Comparison of ENCODE assay signal across 31 cellular contexts in the genomic region with DNA sequence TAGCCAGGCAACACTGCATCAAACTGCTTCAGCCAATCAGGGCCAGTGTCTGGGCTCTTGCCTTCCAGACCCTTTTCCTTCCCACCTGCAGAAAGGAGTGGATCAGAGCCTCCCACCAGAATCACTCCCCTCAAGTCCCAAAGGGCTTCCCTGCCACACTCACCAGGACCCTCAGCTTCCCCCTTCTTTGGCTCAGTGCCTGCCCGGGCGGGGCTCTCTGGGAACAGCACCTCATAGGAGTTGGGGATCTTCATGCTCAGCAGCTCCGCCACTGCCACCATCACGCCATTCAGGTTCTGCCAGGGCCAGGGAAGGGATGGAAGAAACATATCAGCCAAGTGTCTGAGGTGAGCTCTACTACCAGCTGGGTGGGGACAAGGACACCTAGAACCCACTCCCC. TPM values are rescaled to one million over a fixed set of nuclear protein-coding genes. Genes with fewer than 3 reads are reported as not detected.
DNase-seq lines count a peak whose midpoint lies in the region; ATAC-seq, FAIRE-seq and TF ChIP-seq lines count a peak whose summit lies in the region.
"Had no signal": no experiment of that assay in that cellular context is flagged by ENCODE, and none has a peak within 500 bp of the region (broad histone marks: within the 10 kb centered on the region; RNA-seq: fewer than 3 reads in every experiment).

No MANE protein-coding gene starts in this region.

- H3K27ac ChIP-seq in osteoblast (ENCODE audit: low read depth, low read length) = no peak overlapping the region
- H3K27ac ChIP-seq: adrenal gland, right lobe of liver, upper lobe of right lung had no signal

- H3K4me2 ChIP-seq in osteoblast (ENCODE audit: insufficient read depth, low read length) = no peak overlapping the region

- no peaks in the 10 kb centered on the region for H3K9me3 ChIP-seq in osteoblast (ENCODE audit: low read depth, low read length)
- H3K9me3 ChIP-seq: adrenal gland, BE2C, Caco-2, right lobe of liver, upper lobe of right lung had no signal

- peaks cover 6% of the 10 kb centered on the region for H3K4me1 Mint-ChIP-seq in activated T-cell treated with anti-CD3 and anti-CD28 coated beads, Interleukin-2, amount 50 U/mL, for 24 hours (ENCODE audit: low read depth)
- H3K4me1 Mint-ChIP-seq in chondrocyte (ENCODE audit: low read depth) = no peaks in the 10 kb centered on the region

- no peaks in the 10 kb centered on the region for H3K27me3 ChIP-seq in osteoblast (ENCODE audit: insufficient read depth, low read length)
- H3K27me3 ChIP-seq: adrenal gland, BE2C, right lobe of liver, upper lobe of right lung had no signal

- H4K20me1 ChIP-seq in osteoblast (ENCODE audit: insufficient read depth, low read length) = peaks cover 13% of the 10 kb centered on the region

- H3K36me3 ChIP-seq in osteoblast (ENCODE audit: insufficient read depth, low read length) = peaks cover 92% of the 10 kb centered on the region

- H3K27me3 Mint-ChIP-seq in activated T-cell treated with anti-CD3 and anti-CD28 coated beads, Interleukin-2, amount 50 U/mL, for 24 hours = no peaks in the 10 kb centered on the region
- no peaks in the 10 kb centered on the region for H3K27me3 Mint-ChIP-seq in chondrocyte (ENCODE audit: low read depth)
- H3K27me3 Mint-ChIP-seq: progenitor cell of endocrine pancreas had no signal

- H3K4me1 ChIP-seq in osteoblast (ENCODE audit: insufficient read depth, low read length) = no peaks in the 10 kb centered on the region
- H3K4me1 ChIP-seq: adrenal gland, BE2C, Caco-2, right lobe of liver had no signal

- no peak overlapping the region for H2AFZ ChIP-seq in osteoblast (ENCODE audit: low read length)

- no peak overlapping the region for H3K4me3 Mint-ChIP-seq in activated T-cell treated with anti-CD3 and anti-CD28 coated beads, Interleukin-2, amount 50 U/mL, for 24 hours
- no peak overlapping the region for H3K4me3 Mint-ChIP-seq in chondrocyte (ENCODE audit: unreplicated experiment)

- no peak for DNase-seq in activated T-cell treated with anti-CD3 and anti-CD28 coated beads, Interleukin-2, amount 50 U/mL, for 24 hours
- DNase-seq in activated T-cell treated with anti-CD3 and anti-CD28 coated beads, Interleukin-2, amount 50 U/mL, for 48 hours = no peak
- DNase-seq in D721Med (ENCODE audit: insufficient read length, low spot score) (peak; percentile 17), chondrocyte (ENCODE audit: low spot score) (peak; percentile 65), osteoblast (ENCODE audit: insufficient read length, low spot score, missing footprints) (peak; percentile 85), H4 (ENCODE audit: low spot score) (no peak), dedifferentiated amniotic fluid mesenchymal stem cell (ENCODE audit: extremely low spot score) (no peak)
- DNase-seq: ACHN; activated CD4-positive, CD25-positive, alpha-beta regulatory T cell treated with anti-CD3 and anti-CD28 coated beads, Interleukin-2, amount 50 U/mL, for 72 hours; BE2C; Caco-2; DND-41; effector CD8-positive, alpha-beta T cell; erythroblast; kidney glomerular epithelial cell; NCI-H1436 treated with DMSO at 0.1 percent for 48 hours; NCI-H82; right lobe of liver; stimulated activated CD4-positive, alpha-beta T cell treated with anti-CD3 and anti-CD28 coated beads, Interleukin-12 subunit alpha, Interleukin-12 subunit beta, amount 100 ng/mL, for 4 hours; stimulated activated CD4-positive, alpha-beta T cell treated with anti-CD3 and anti-CD28 coated beads, Interleukin-4, amount 100 ng/mL, for 1 hour; substantia nigra; upper lobe of right lung had no signal

- peaks cover 13% of the 10 kb centered on the region for H3K79me2 ChIP-seq in osteoblast (ENCODE audit: insufficient read depth, low read length)

- no peak for FAIRE-seq in D721Med (lab: Jason Lieb, UNC)

- no peak overlapping the region for H3K4me3 ChIP-seq in osteoblast (ENCODE audit: insufficient read depth, low read length)
- H3K4me3 ChIP-seq: adrenal gland, lung, right lobe of liver, upper lobe of right lung had no signal

- no peak for ATAC-seq in HG03354 (IDR thresholded peaks at IDR 0.05; ENCODE audit: poor library complexity, severe bottlenecking, unreplicated experiment)
- ATAC-seq: HCT116, right lobe of liver, upper lobe of right lung had no signal

- H3K9me3 Mint-ChIP-seq in activated T-cell treated with anti-CD3 and anti-CD28 coated beads, Interleukin-2, amount 50 U/mL, for 24 hours = no peaks in the 10 kb centered on the region
- no peaks in the 10 kb centered on the region for H3K9me3 Mint-ChIP-seq in chondrocyte (ENCODE audit: low read depth)
- H3K9me3 Mint-ChIP-seq: activated T-helper 2 cell treated with anti-CD3 and anti-CD28 coated beads, Interferon-gamma antibody, Interleukin-2, Interleukin-4, amounts not matched to agents 10 μg/mL and 5 μg/mL and 100 μg/mL, durations not matched to agents 14 hours and 24 hours and 36 hours had no signal

- peaks cover 94% of the 10 kb centered on the region for H3K36me3 Mint-ChIP-seq in activated T-cell treated with anti-CD3 and anti-CD28 coated beads, Interleukin-2, amount 50 U/mL, for 24 hours (ENCODE audit: low read depth)
- H3K36me3 Mint-ChIP-seq in chondrocyte (ENCODE audit: low read depth) = peaks cover 28% of the 10 kb centered on the region

- no peak for TF ChIP-seq CTCF in D721Med (IDR thresholded peaks at IDR 0.05; ENCODE audit: insufficient read depth, missing control alignments)
- TF ChIP-seq CTCF in chondrocyte (IDR thresholded peaks at IDR 0.05) = no peak
- no peak for TF ChIP-seq CTCF in osteoblast (IDR thresholded peaks at IDR 0.05; ENCODE audit: extremely low read depth, low read depth, low read length)

- H3K27ac Mint-ChIP-seq in activated T-cell treated with anti-CD3 and anti-CD28 coated beads, Interleukin-2, amount 50 U/mL, for 24 hours = peak overlapping the region; percentile 44
- no peak overlapping the region for H3K27ac Mint-ChIP-seq in chondrocyte (ENCODE audit: unreplicated experiment)
- H3K27ac Mint-ChIP-seq: activated T-helper 2 cell treated with anti-CD3 and anti-CD28 coated beads, Interferon-gamma antibody, Interleukin-2, Interleukin-4, amounts not matched to agents 10 μg/mL and 5 μg/mL and 100 μg/mL, durations not matched to agents 14 hours and 24 hours and 36 hours; progenitor cell of endocrine pancreas had no signal

RNA-seq across cellular contexts. Expression of a gene that starts 9.3 kb away (rescaled TPM):
- total RNA-seq in chondrocyte (61.5 to 77.1 TPM (median 61.7 TPM) in 3 replicates), osteoblast (81.3 and 89.0 TPM in 2 replicates)
- 94.4 and 105 TPM in 2 replicates for total RNA-seq in H4 (2014; rRNA removed; shearing (Covaris generic))

RNA-seq across cellular contexts. Expression of a gene that starts 28.7 kb away (rescaled TPM):
- total RNA-seq in chondrocyte = 0.10 to 0.74 TPM (median 0.72 TPM) in 3 replicates
- total RNA-seq in osteoblast = under 0.01 and 0.29 TPM in 2 replicates
- total RNA-seq in H4 (2014; rRNA removed; shearing (Covaris generic)) = 0.06 and 0.14 TPM in 2 replicates
- total RNA-seq: RPMI7951, upper lobe of right lung had no signal

RNA-seq across cellular contexts. Expression of a gene that starts 32.7 kb away (rescaled TPM):
- total RNA-seq in chondrocyte (65.4 to 73.8 TPM (median 70.7 TPM) in 3 replicates), osteoblast (24.6 and 28.6 TPM in 2 replicates)
- 6.9 and 9.4 TPM in 2 replicates for total RNA-seq in H4 (2014; rRNA removed; shearing (Covaris generic))

RNA-seq across cellular contexts. Expression of a gene that starts 41.9 kb away (rescaled TPM):
- total RNA-seq in chondrocyte (0.64 to 0.95 TPM in 2 of 3 replicates, not detected in the other), osteoblast (0.72 and 0.88 TPM in 2 replicates)
- 0.99 and 2.4 TPM in 2 replicates for total RNA-seq in H4 (2014; rRNA removed; shearing (Covaris generic))

RNA-seq across cellular contexts. Expression of a gene that starts 49.7 kb away (rescaled TPM):
- total RNA-seq in chondrocyte (not detected in 3 replicates), osteoblast (not detected in 2 replicates)
- total RNA-seq in H4 (2014; rRNA removed; shearing (Covaris generic)) = not detected in 2 replicates
- total RNA-seq: adrenal gland; Caco-2; progenitor cell of endocrine pancreas; right lobe of liver; RPMI7951; SK-MEL-5; T-helper 1 cell treated with Interleukin-12 subunit alpha and Interleukin-12 subunit beta and Interleukin-4 antibody, amounts not matched to agents 30 ng/mL and 1 ng/mL, for 36 hours; upper lobe of right lung had no signal

Comparison
In these comparisons a context has a peak if more than half of its experiments do, and no peak if none do; other contexts are left out.
1. DNase-seq: peak in D721Med (single experiment), chondrocyte (single experiment) and osteoblast (single experiment); none in activated T-cell treated with anti-CD3 and anti-CD28 coated beads, Interleukin-2, amount 50 U/mL, for 24 hours (single experiment), activated T-cell treated with anti-CD3 and anti-CD28 coated beads, Interleukin-2, amount 50 U/mL, for 48 hours (0 of 2), H4 (single experiment) and dedifferentiated amniotic fluid mesenchymal stem cell (single experiment).